ENCODE assay signal across 32 cellular contexts in the genomic region with DNA sequence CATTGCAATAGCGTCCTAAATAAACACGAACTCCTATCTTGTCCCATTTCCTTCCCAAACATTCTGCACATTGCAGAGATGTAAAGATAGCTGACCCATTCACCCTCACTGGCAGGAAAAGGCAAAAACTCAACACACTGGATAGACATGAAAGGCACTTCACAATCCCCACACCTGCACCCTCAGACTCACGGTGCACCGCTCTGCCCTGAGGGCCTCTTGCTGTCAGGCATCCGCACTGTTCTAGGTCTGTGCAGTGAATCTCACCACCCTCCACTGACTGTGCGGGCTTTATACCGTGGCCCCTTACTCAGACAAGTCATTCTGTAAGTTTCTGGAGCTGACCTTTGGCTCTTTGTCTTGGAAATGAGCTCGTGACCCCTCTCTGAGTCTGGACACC.
"Had no signal": no experiment of that assay in that cellular context is flagged by ENCODE, and none has a peak within 500 bp of the region (broad histone marks: within the 10 kb centered on the region; RNA-seq: fewer than 3 reads in every experiment).

No MANE protein-coding gene starts in this region.

- FAIRE-seq: endometrium, endothelial cell of umbilical vein had no signal

- DNase-seq: activated CD4-positive, alpha-beta memory T cell treated with anti-CD3 and anti-CD28 coated beads, Interleukin-2, amount 10 ng/mL, durations not matched to agents 7 days and 5 days; activated CD4-positive, alpha-beta T cell treated with anti-CD3 and anti-CD28 coated beads for 1 hour; activated CD4-positive, alpha-beta T cell treated with anti-CD3 and anti-CD28 coated beads for 4 hours; activated CD4-positive, alpha-beta T cell treated with anti-CD3 and anti-CD28 coated beads, Interleukin-2, amount 10 ng/mL, durations not matched to agents 7 days and 5 days; activated CD4-positive, alpha-beta T cell treated with anti-CD3 and anti-CD28 coated beads, Interleukin-2, amount 50 U/mL, for 4 hours; activated CD8-positive, alpha-beta memory T cell treated with anti-CD3 and anti-CD28 coated beads, Interleukin-2, amount 50 U/mL, for 48 hours; activated gamma-delta T cell; activated naive CD4-positive, alpha-beta T cell; activated naive CD4-positive, alpha-beta T cell treated with anti-CD3 and anti-CD28 coated beads, Interleukin-2, amount 50 U/mL, for 16 hours; activated naive CD8-positive, alpha-beta T cell treated with anti-CD3 and anti-CD28 coated beads for 36 hours; activated naive CD8-positive, alpha-beta T cell treated with anti-CD3 and anti-CD28 coated beads, Interleukin-2, amount 50 U/mL, for 24 hours; activated T-cell treated with anti-CD3 and anti-CD28 coated beads for 4 hours; activated T-cell treated with anti-CD3 and anti-CD28 coated beads, Interleukin-2, amount 50 U/mL, for 24 hours; activated T-cell treated with anti-CD3 and anti-CD28 coated beads, Interleukin-2, amount 50 U/mL, for 72 hours; adrenal gland; amygdala; aorta; body of pancreas; central memory CD4-positive, alpha-beta T cell; cerebellar nuclear complex; colonic mucosa; effector CD8-positive, alpha-beta T cell; esophagus squamous epithelium; foreskin melanocyte; T-helper 1 cell; T-helper 17 cell had no signal

- H3K4me3 Mint-ChIP-seq: activated CD4-positive, alpha-beta memory T cell treated with anti-CD3 and anti-CD28 coated beads, Interleukin-2, amount 10 ng/mL, durations not matched to agents 7 days and 5 days; activated CD4-positive, alpha-beta T cell treated with anti-CD3 and anti-CD28 coated beads, Interleukin-2, amount 10 ng/mL, durations not matched to agents 7 days and 5 days; activated naive CD8-positive, alpha-beta T cell treated with anti-CD3 and anti-CD28 coated beads for 36 hours; activated naive CD8-positive, alpha-beta T cell treated with anti-CD3 and anti-CD28 coated beads, Interleukin-2, amount 50 U/mL, for 24 hours; activated T-cell treated with anti-CD3 and anti-CD28 coated beads, Interleukin-2, amount 50 U/mL, for 24 hours; activated T-cell treated with anti-CD3 and anti-CD28 coated beads, Interleukin-2, amount 50 U/mL, for 72 hours; T-helper 17 cell; T-helper 2 cell treated with Interferon-gamma antibody and Interleukin-4, amounts not matched to agents 5 μg/mL and 100 μg/mL, for 36 hours; WTC11 had no signal

- H3K4me1 Mint-ChIP-seq: activated CD4-positive, alpha-beta memory T cell treated with anti-CD3 and anti-CD28 coated beads, Interleukin-2, amount 10 ng/mL, durations not matched to agents 7 days and 5 days; activated CD4-positive, alpha-beta T cell treated with anti-CD3 and anti-CD28 coated beads, Interleukin-2, amount 10 ng/mL, durations not matched to agents 7 days and 5 days; activated naive CD8-positive, alpha-beta T cell treated with anti-CD3 and anti-CD28 coated beads for 36 hours; activated naive CD8-positive, alpha-beta T cell treated with anti-CD3 and anti-CD28 coated beads, Interleukin-2, amount 50 U/mL, for 24 hours; T-helper 17 cell had no signal

- H3K27me3 ChIP-seq: adrenal gland, body of pancreas, colonic mucosa, esophagus squamous epithelium, gastroesophageal sphincter had no signal

- H3K27me3 Mint-ChIP-seq: activated naive CD8-positive, alpha-beta T cell treated with anti-CD3 and anti-CD28 coated beads for 36 hours had no signal

- H3K36me3 ChIP-seq: adrenal gland, colonic mucosa, esophagus squamous epithelium, gastroesophageal sphincter had no signal

- ATAC-seq: activated naive CD8-positive, alpha-beta T cell treated with anti-CD3 and anti-CD28 coated beads, Interleukin-2, amount 50 U/mL, for 24 hours; activated T-cell treated with anti-CD3 and anti-CD28 coated beads, Interleukin-2, amount 50 U/mL, for 72 hours; body of pancreas; gastroesophageal sphincter; T-helper 17 cell; WTC11 had no signal

- H3K27ac Mint-ChIP-seq: activated CD4-positive, alpha-beta memory T cell treated with anti-CD3 and anti-CD28 coated beads, Interleukin-2, amount 10 ng/mL, durations not matched to agents 7 days and 5 days; activated CD4-positive, alpha-beta T cell treated with anti-CD3 and anti-CD28 coated beads, Interleukin-2, amount 10 ng/mL, durations not matched to agents 7 days and 5 days; activated naive CD8-positive, alpha-beta T cell treated with anti-CD3 and anti-CD28 coated beads for 36 hours; activated naive CD8-positive, alpha-beta T cell treated with anti-CD3 and anti-CD28 coated beads, Interleukin-2, amount 50 U/mL, for 24 hours; activated T-cell treated with anti-CD3 and anti-CD28 coated beads, Interleukin-2, amount 50 U/mL, for 24 hours; activated T-cell treated with anti-CD3 and anti-CD28 coated beads, Interleukin-2, amount 50 U/mL, for 72 hours; T-helper 17 cell; T-helper 2 cell treated with Interferon-gamma antibody and Interleukin-4, amounts not matched to agents 5 μg/mL and 100 μg/mL, for 36 hours; WTC11 had no signal

- H3K9me3 Mint-ChIP-seq: activated CD4-positive, alpha-beta memory T cell treated with anti-CD3 and anti-CD28 coated beads, Interleukin-2, amount 10 ng/mL, durations not matched to agents 7 days and 5 days; activated CD4-positive, alpha-beta T cell treated with anti-CD3 and anti-CD28 coated beads, Interleukin-2, amount 10 ng/mL, durations not matched to agents 7 days and 5 days; activated naive CD8-positive, alpha-beta T cell treated with anti-CD3 and anti-CD28 coated beads for 36 hours; activated naive CD8-positive, alpha-beta T cell treated with anti-CD3 and anti-CD28 coated beads, Interleukin-2, amount 50 U/mL, for 24 hours; activated T-cell treated with anti-CD3 and anti-CD28 coated beads, Interleukin-2, amount 50 U/mL, for 24 hours; activated T-cell treated with anti-CD3 and anti-CD28 coated beads, Interleukin-2, amount 50 U/mL, for 72 hours; T-helper 2 cell treated with Interferon-gamma antibody and Interleukin-4, amounts not matched to agents 5 μg/mL and 100 μg/mL, for 36 hours; WTC11 had no signal

- H3K4me3 ChIP-seq: adrenal gland, body of pancreas, colonic mucosa, esophagus squamous epithelium, gastroesophageal sphincter had no signal

- H3K36me3 Mint-ChIP-seq: activated naive CD8-positive, alpha-beta T cell treated with anti-CD3 and anti-CD28 coated beads for 36 hours; WTC11 had no signal

- H3K9me3 ChIP-seq: adrenal gland, body of pancreas, colonic mucosa, esophagus squamous epithelium, gastroesophageal sphincter had no signal

- H3K27ac ChIP-seq: adrenal gland, body of pancreas, colonic mucosa, epithelial cell of prostate, gastroesophageal sphincter had no signal
